In the genomic region with DNA sequence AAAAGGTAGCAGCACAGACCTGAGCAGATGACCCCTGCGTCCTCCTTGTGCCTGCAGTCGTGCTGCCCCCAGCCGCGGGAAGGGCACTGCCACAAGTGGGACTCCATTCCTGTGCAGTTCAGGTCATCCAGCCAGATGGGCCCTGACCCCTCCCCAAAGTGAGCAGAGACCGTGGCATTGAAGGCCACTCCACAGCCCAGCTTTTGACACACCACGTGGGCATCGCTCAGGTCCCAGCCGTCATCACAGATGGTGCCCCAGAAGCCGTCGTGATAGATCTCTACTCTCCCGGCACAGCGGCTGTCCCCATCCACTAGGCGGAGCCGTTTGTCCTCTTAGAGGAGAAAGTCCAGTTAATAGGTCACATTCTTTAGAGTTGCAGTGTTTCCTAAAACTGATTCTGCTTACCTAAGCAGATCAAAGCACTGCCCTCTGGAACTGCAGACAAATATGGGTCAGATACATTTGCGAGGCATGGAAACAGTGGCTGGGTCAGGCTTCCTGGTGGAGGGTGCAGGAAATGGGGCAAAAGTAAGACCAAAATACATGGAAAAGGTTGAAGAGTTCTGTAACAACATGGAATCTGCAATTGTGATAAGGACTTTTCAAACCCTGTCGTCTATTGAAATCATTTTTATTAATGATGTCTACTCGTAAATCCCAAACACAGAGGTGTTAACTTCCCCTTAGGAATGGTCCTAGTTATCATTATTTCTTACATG, we compare ENCODE assay signal across 1 cellular context.
TF ChIP-seq lines count a peak whose summit lies in the region.

No MANE protein-coding gene starts in this region.

TF ChIP-seq in HepG2, 621 proteins besides CTCF, POLR2A, EP300 and RAD21 (continued from another document and continues in another):
- TF ChIP-seq, protein P1, sequence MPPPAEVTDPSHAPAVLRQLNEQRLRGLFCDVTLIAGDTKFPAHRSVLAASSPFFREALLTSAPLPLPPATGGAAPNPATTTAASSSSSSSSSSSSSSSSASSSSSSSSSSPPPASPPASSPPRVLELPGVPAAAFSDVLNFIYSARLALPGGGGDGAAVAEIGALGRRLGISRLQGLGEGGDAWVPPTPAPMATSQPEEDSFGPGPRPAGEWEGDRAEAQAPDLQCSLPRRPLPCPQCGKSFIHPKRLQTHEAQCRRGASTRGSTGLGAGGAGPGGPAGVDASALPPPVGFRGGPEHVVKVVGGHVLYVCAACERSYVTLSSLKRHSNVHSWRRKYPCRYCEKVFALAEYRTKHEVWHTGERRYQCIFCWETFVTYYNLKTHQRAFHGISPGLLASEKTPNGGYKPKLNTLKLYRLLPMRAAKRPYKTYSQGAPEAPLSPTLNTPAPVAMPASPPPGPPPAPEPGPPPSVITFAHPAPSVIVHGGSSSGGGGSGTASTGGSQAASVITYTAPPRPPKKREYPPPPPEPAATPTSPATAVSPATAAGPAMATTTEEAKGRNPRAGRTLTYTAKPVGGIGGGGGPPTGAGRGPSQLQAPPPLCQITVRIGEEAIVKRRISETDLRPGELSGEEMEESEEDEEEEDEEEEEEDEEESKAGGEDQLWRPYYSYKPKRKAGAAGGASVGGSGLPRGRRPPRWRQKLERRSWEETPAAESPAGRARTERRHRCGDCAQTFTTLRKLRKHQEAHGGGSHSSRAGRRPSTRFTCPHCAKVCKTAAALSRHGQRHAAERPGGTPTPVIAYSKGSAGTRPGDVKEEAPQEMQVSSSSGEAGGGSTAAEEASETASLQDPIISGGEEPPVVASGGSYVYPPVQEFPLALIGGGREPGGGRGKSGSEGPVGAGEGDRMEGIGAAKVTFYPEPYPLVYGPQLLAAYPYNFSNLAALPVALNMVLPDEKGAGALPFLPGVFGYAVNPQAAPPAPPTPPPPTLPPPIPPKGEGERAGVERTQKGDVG (CRISPR knock-in tag; IDR thresholded peaks at IDR 0.05; ENCODE audit: borderline replicate concordance) = no peak
- no peak for TF ChIP-seq PCBP1 (IDR thresholded peaks at IDR 0.05; ENCODE audit: borderline replicate concordance, low read depth, low read length)
- TF ChIP-seq, protein P2, sequence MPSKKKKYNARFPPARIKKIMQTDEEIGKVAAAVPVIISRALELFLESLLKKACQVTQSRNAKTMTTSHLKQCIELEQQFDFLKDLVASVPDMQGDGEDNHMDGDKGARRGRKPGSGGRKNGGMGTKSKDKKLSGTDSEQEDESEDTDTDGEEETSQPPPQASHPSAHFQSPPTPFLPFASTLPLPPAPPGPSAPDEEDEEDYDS (CRISPR knock-in tag; IDR thresholded peaks at IDR 0.05) = no peak
- TF ChIP-seq MIXL1 (CRISPR knock-in tag; IDR thresholded peaks at IDR 0.05) = peak; percentile 82
- 0 out of 2 replicates have a peak, but pooled peaks have one; percentile 39 for TF ChIP-seq ZNF205 (CRISPR knock-in tag; IDR thresholded peaks at IDR 0.05)
- no peak for TF ChIP-seq ZNF263 (CRISPR knock-in tag; IDR thresholded peaks at IDR 0.05)
- no peak for TF ChIP-seq MYC (CRISPR knock-in tag; IDR thresholded peaks at IDR 0.05; ENCODE audit: borderline replicate concordance)
- TF ChIP-seq HNF4G (IDR thresholded peaks at IDR 0.05; ENCODE audit: borderline replicate concordance, low read depth, low read length) = peak; percentile 80; the same call in 1 of the 2 replicates
- no peak for TF ChIP-seq HNF4G (CRISPR knock-in tag; IDR thresholded peaks at IDR 0.05; ENCODE audit: borderline replicate concordance, low read depth)
- TF ChIP-seq ZNF607 (CRISPR knock-in tag; IDR thresholded peaks at IDR 0.05; ENCODE audit: borderline replicate concordance) = no peak
- no peak for TF ChIP-seq YY1 (IDR thresholded peaks at IDR 0.05; ENCODE audit: insufficient read depth, insufficient replicate concordance, low read depth, low read length)
- TF ChIP-seq KLF11 (CRISPR knock-in tag; IDR thresholded peaks at IDR 0.05) = no peak
- TF ChIP-seq ZNF761 (CRISPR knock-in tag; conservative IDR thresholded peaks at IDR 0.05) = no peak
- TF ChIP-seq RORA (CRISPR knock-in tag; IDR thresholded peaks at IDR 0.05) = no peak
- TF ChIP-seq ZNF335 (CRISPR knock-in tag; IDR thresholded peaks at IDR 0.05) = no peak
- 0 out of 2 replicates have a peak, but pooled peaks have one; percentile 44 for TF ChIP-seq PITX1 (CRISPR knock-in tag; IDR thresholded peaks at IDR 0.05)
- no peak for TF ChIP-seq FIP1L1 (IDR thresholded peaks at IDR 0.05; ENCODE audit: borderline replicate concordance, insufficient read depth, low read depth, low read length)
- TF ChIP-seq, protein P3, sequence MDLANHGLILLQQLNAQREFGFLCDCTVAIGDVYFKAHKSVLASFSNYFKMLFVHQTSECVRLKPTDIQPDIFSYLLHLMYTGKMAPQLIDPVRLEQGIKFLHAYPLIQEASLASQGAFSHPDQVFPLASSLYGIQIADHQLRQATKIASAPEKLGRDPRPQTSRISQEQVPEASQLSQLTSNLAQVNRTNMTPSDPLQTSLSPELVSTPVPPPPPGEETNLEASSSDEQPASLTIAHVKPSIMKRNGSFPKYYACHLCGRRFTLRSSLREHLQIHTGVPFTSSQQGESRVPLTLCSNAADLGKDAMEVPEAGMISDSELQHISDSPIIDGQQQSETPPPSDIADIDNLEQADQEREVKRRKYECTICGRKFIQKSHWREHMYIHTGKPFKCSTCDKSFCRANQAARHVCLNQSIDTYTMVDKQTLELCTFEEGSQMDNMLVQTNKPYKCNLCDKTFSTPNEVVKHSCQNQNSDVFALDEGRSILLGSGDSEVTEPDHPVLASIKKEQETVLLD (CRISPR knock-in tag; IDR thresholded peaks at IDR 0.05; ENCODE audit: low read depth) = no peak
- TF ChIP-seq, protein P4, sequence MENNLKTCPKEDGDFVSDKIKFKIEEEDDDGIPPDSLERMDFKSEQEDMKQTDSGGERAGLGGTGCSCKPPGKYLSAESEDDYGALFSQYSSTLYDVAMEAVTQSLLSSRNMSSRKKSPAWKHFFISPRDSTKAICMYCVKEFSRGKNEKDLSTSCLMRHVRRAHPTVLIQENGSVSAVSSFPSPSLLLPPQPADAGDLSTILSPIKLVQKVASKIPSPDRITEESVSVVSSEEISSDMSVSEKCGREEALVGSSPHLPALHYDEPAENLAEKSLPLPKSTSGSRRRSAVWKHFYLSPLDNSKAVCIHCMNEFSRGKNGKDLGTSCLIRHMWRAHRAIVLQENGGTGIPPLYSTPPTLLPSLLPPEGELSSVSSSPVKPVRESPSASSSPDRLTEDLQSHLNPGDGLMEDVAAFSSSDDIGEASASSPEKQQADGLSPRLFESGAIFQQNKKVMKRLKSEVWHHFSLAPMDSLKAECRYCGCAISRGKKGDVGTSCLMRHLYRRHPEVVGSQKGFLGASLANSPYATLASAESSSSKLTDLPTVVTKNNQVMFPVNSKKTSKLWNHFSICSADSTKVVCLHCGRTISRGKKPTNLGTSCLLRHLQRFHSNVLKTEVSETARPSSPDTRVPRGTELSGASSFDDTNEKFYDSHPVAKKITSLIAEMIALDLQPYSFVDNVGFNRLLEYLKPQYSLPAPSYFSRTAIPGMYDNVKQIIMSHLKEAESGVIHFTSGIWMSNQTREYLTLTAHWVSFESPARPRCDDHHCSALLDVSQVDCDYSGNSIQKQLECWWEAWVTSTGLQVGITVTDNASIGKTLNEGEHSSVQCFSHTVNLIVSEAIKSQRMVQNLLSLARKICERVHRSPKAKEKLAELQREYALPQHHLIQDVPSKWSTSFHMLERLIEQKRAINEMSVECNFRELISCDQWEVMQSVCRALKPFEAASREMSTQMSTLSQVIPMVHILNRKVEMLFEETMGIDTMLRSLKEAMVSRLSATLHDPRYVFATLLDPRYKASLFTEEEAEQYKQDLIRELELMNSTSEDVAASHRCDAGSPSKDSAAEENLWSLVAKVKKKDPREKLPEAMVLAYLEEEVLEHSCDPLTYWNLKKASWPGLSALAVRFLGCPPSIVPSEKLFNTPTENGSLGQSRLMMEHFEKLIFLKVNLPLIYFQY (CRISPR knock-in tag; IDR thresholded peaks at IDR 0.05; ENCODE audit: borderline replicate concordance) = 0 out of 2 replicates have a peak, but pooled peaks have one; percentile 53
- TF ChIP-seq ZNF557 (CRISPR knock-in tag; IDR thresholded peaks at IDR 0.05) = no peak
- TF ChIP-seq THYN1 (CRISPR knock-in tag; IDR thresholded peaks at IDR 0.05; ENCODE audit: borderline replicate concordance, low read depth) = no peak
- TF ChIP-seq, protein P5, sequence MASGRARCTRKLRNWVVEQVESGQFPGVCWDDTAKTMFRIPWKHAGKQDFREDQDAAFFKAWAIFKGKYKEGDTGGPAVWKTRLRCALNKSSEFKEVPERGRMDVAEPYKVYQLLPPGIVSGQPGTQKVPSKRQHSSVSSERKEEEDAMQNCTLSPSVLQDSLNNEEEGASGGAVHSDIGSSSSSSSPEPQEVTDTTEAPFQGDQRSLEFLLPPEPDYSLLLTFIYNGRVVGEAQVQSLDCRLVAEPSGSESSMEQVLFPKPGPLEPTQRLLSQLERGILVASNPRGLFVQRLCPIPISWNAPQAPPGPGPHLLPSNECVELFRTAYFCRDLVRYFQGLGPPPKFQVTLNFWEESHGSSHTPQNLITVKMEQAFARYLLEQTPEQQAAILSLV (CRISPR knock-in tag; IDR thresholded peaks at IDR 0.05; ENCODE audit: borderline replicate concordance) = no peak
- TF ChIP-seq, protein P6, sequence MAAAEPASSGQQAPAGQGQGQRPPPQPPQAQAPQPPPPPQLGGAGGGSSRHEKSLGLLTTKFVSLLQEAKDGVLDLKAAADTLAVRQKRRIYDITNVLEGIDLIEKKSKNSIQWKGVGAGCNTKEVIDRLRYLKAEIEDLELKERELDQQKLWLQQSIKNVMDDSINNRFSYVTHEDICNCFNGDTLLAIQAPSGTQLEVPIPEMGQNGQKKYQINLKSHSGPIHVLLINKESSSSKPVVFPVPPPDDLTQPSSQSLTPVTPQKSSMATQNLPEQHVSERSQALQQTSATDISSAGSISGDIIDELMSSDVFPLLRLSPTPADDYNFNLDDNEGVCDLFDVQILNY (CRISPR knock-in tag; conservative IDR thresholded peaks at IDR 0.05) = no peak
- TF ChIP-seq TBX2 (CRISPR knock-in tag; IDR thresholded peaks at IDR 0.05; ENCODE audit: borderline replicate concordance) = no peak
- TF ChIP-seq PHF8 (CRISPR knock-in tag; IDR thresholded peaks at IDR 0.05) = no peak
- TF ChIP-seq ATF7-NPFF (CRISPR knock-in tag; IDR thresholded peaks at IDR 0.05; ENCODE audit: low read depth) = no peak
- no peak for TF ChIP-seq PRPF4 (IDR thresholded peaks at IDR 0.05; ENCODE audit: low read depth, low read length, poor library complexity, severe bottlenecking)
- no peak for TF ChIP-seq ZSCAN25 (CRISPR knock-in tag; IDR thresholded peaks at IDR 0.05)
- TF ChIP-seq ESRRA (CRISPR knock-in tag; IDR thresholded peaks at IDR 0.05; ENCODE audit: low read depth) = peak; percentile 48; the same call in 1 of the 2 replicates
- no peak for TF ChIP-seq POLR2AphosphoS2 (IDR thresholded peaks at IDR 0.05; ENCODE audit: low read depth, low read length)
- TF ChIP-seq, protein P7, sequence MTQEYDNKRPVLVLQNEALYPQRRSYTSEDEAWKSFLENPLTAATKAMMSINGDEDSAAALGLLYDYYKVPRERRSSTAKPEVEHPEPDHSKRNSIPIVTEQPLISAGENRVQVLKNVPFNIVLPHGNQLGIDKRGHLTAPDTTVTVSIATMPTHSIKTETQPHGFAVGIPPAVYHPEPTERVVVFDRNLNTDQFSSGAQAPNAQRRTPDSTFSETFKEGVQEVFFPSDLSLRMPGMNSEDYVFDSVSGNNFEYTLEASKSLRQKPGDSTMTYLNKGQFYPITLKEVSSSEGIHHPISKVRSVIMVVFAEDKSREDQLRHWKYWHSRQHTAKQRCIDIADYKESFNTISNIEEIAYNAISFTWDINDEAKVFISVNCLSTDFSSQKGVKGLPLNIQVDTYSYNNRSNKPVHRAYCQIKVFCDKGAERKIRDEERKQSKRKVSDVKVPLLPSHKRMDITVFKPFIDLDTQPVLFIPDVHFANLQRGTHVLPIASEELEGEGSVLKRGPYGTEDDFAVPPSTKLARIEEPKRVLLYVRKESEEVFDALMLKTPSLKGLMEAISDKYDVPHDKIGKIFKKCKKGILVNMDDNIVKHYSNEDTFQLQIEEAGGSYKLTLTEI (CRISPR knock-in tag; conservative IDR thresholded peaks at IDR 0.05) = no peak
- no peak for TF ChIP-seq MAZ (IDR thresholded peaks at IDR 0.05; ENCODE audit: borderline replicate concordance, low read depth, low read length)
- TF ChIP-seq MAZ (CRISPR knock-in tag; IDR thresholded peaks at IDR 0.05; ENCODE audit: low read depth) = no peak
- TF ChIP-seq ZBTB3 (CRISPR knock-in tag; IDR thresholded peaks at IDR 0.05; ENCODE audit: borderline replicate concordance, low read depth) = peak; percentile 88; the same call in 1 of the 2 replicates
- no peak for TF ChIP-seq SKI (IDR thresholded peaks at IDR 0.05; ENCODE audit: partially characterized antibody)
- TF ChIP-seq ELF3 (CRISPR knock-in tag; IDR thresholded peaks at IDR 0.05) = 0 out of 2 replicates have a peak, but pooled peaks have one; percentile 22
- TF ChIP-seq ZNF354B (CRISPR knock-in tag; IDR thresholded peaks at IDR 0.05) = no peak
- TF ChIP-seq SMC3 (IDR thresholded peaks at IDR 0.05; ENCODE audit: low read length) = peak; percentile 79
- no peak for TF ChIP-seq GZF1 (CRISPR knock-in tag; IDR thresholded peaks at IDR 0.05)
- no peak for TF ChIP-seq ZNF235 (CRISPR knock-in tag; IDR thresholded peaks at IDR 0.05; ENCODE audit: borderline replicate concordance)
- TF ChIP-seq, protein P8, sequence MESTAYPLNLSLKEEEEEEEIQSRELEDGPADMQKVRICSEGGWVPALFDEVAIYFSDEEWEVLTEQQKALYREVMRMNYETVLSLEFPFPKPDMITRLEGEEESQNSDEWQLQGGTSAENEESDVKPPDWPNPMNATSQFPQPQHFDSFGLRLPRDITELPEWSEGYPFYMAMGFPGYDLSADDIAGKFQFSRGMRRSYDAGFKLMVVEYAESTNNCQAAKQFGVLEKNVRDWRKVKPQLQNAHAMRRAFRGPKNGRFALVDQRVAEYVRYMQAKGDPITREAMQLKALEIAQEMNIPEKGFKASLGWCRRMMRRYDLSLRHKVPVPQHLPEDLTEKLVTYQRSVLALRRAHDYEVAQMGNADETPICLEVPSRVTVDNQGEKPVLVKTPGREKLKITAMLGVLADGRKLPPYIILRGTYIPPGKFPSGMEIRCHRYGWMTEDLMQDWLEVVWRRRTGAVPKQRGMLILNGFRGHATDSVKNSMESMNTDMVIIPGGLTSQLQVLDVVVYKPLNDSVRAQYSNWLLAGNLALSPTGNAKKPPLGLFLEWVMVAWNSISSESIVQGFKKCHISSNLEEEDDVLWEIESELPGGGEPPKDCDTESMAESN (CRISPR knock-in tag; conservative IDR thresholded peaks at IDR 0.05) = 0 out of 2 replicates have a peak, but pooled peaks have one; percentile 18
- TF ChIP-seq XBP1 (CRISPR knock-in tag; IDR thresholded peaks at IDR 0.05) = no peak
- no peak for TF ChIP-seq SETDB1 (CRISPR knock-in tag; IDR thresholded peaks at IDR 0.05; ENCODE audit: borderline replicate concordance)
- peak; percentile 68; the same call in 1 of the 2 replicates for TF ChIP-seq SALL1 (CRISPR knock-in tag; IDR thresholded peaks at IDR 0.05)
- TF ChIP-seq, protein P9, sequence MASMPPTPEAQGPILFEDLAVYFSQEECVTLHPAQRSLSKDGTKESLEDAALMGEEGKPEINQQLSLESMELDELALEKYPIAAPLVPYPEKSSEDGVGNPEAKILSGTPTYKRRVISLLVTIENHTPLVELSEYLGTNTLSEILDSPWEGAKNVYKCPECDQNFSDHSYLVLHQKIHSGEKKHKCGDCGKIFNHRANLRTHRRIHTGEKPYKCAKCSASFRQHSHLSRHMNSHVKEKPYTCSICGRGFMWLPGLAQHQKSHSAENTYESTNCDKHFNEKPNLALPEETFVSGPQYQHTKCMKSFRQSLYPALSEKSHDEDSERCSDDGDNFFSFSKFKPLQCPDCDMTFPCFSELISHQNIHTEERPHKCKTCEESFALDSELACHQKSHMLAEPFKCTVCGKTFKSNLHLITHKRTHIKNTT (CRISPR knock-in tag; IDR thresholded peaks at IDR 0.05) = no peak
- TF ChIP-seq ZNF124 (CRISPR knock-in tag; IDR thresholded peaks at IDR 0.05) = no peak
- TF ChIP-seq KLF9 (CRISPR knock-in tag; IDR thresholded peaks at IDR 0.05; ENCODE audit: low read depth) = no peak
- TF ChIP-seq ZNF780A (CRISPR knock-in tag; IDR thresholded peaks at IDR 0.05) = no peak
